ENCODE assay signal across 1 cellular context in the genomic region with DNA sequence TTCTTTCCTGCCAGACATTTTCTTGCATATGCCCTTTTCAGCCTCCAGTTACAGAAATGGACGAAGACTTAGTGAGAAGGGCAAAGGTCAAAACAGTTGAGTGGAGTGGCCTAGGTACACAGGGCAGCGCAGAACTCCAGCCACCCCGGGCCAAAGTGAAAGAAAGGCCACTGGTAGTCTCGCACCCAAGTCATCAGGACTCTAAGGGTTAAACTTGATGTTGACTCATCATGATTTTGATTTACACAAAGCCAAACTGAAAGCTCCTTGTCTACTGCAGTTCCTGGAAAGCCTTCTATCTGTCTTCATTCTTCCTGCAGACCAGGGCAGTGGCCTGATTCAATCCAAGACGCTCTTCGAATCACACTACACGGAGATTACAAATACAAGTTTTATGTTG.
TF ChIP-seq lines count a peak whose summit lies in the region.

No MANE protein-coding gene starts in this region.

TF ChIP-seq in K562, 482 proteins besides CTCF, POLR2A, EP300 and RAD21 (continued from another document):
- TF ChIP-seq, protein P1, sequence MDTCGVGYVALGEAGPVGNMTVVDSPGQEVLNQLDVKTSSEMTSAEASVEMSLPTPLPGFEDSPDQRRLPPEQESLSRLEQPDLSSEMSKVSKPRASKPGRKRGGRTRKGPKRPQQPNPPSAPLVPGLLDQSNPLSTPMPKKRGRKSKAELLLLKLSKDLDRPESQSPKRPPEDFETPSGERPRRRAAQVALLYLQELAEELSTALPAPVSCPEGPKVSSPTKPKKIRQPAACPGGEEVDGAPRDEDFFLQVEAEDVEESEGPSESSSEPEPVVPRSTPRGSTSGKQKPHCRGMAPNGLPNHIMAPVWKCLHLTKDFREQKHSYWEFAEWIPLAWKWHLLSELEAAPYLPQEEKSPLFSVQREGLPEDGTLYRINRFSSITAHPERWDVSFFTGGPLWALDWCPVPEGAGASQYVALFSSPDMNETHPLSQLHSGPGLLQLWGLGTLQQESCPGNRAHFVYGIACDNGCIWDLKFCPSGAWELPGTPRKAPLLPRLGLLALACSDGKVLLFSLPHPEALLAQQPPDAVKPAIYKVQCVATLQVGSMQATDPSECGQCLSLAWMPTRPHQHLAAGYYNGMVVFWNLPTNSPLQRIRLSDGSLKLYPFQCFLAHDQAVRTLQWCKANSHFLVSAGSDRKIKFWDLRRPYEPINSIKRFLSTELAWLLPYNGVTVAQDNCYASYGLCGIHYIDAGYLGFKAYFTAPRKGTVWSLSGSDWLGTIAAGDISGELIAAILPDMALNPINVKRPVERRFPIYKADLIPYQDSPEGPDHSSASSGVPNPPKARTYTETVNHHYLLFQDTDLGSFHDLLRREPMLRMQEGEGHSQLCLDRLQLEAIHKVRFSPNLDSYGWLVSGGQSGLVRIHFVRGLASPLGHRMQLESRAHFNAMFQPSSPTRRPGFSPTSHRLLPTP (IDR thresholded peaks at IDR 0.05; ENCODE audit: borderline replicate concordance, extremely low read depth, insufficient read length) = no peak
- TF ChIP-seq STAT5A (IDR thresholded peaks at IDR 0.05; ENCODE audit: borderline replicate concordance, low read length) (peak; percentile 82), CBFA2T3 (IDR thresholded peaks at IDR 0.05) (peak; percentile 84), MAFG (tag; conservative IDR thresholded peaks at IDR 0.05) (peak; percentile 56), MAFK (IDR thresholded peaks at IDR 0.05; ENCODE audit: low read length) (peak; percentile 50), STAG1 (CRISPR knock-in tag; IDR thresholded peaks at IDR 0.05; ENCODE audit: borderline replicate concordance) (no peak), SOX6 (IDR thresholded peaks at IDR 0.05) (peak; percentile 46; the same call in 1 of the 2 replicates), GABPB2 (CRISPR knock-in tag; conservative IDR thresholded peaks at IDR 0.05) (no peak), HMG20B (CRISPR knock-in tag; IDR thresholded peaks at IDR 0.05) (no peak), DPF2 (IDR thresholded peaks at IDR 0.05) (peak; percentile 78), ZNF224 (CRISPR knock-in tag; IDR thresholded peaks at IDR 0.05) (no peak), PTBP1 (IDR thresholded peaks at IDR 0.05; ENCODE audit: low read depth, low read length) (no peak), TCF3 (CRISPR knock-in tag; IDR thresholded peaks at IDR 0.05) (peak; percentile 54), CCNT2 (IDR thresholded peaks at IDR 0.05; ENCODE audit: borderline replicate concordance, extremely low read depth, insufficient read length, low read depth, low read length) (peak; percentile 59), KAT2B (IDR thresholded peaks at IDR 0.05; ENCODE audit: low read depth, low read length) (no peak), TRIM24 (IDR thresholded peaks at IDR 0.05) (no peak), SMARCA4 (IDR thresholded peaks at IDR 0.05) (peak; percentile 75)
- TF ChIP-seq, protein P2, sequence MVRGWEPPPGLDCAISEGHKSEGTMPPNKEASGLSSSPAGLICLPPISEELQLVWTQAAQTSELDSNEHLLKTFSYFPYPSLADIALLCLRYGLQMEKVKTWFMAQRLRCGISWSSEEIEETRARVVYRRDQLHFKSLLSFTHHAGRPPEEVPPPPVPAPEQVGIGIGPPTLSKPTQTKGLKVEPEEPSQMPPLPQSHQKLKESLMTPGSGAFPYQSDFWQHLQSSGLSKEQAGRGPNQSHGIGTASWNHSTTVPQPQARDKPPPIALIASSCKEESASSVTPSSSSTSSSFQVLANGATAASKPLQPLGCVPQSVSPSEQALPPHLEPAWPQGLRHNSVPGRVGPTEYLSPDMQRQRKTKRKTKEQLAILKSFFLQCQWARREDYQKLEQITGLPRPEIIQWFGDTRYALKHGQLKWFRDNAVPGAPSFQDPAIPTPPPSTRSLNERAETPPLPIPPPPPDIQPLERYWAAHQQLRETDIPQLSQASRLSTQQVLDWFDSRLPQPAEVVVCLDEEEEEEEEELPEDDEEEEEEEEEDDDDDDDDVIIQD (CRISPR knock-in tag; IDR thresholded peaks at IDR 0.05) = no peak
- TF ChIP-seq, protein P3, sequence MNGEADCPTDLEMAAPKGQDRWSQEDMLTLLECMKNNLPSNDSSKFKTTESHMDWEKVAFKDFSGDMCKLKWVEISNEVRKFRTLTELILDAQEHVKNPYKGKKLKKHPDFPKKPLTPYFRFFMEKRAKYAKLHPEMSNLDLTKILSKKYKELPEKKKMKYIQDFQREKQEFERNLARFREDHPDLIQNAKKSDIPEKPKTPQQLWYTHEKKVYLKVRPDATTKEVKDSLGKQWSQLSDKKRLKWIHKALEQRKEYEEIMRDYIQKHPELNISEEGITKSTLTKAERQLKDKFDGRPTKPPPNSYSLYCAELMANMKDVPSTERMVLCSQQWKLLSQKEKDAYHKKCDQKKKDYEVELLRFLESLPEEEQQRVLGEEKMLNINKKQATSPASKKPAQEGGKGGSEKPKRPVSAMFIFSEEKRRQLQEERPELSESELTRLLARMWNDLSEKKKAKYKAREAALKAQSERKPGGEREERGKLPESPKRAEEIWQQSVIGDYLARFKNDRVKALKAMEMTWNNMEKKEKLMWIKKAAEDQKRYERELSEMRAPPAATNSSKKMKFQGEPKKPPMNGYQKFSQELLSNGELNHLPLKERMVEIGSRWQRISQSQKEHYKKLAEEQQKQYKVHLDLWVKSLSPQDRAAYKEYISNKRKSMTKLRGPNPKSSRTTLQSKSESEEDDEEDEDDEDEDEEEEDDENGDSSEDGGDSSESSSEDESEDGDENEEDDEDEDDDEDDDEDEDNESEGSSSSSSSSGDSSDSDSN (IDR thresholded peaks at IDR 0.05; ENCODE audit: borderline replicate concordance in 1 of 2, low read depth in 2 of 2, low read length in 2 of 2) = no peak
- TF ChIP-seq, protein P4, sequence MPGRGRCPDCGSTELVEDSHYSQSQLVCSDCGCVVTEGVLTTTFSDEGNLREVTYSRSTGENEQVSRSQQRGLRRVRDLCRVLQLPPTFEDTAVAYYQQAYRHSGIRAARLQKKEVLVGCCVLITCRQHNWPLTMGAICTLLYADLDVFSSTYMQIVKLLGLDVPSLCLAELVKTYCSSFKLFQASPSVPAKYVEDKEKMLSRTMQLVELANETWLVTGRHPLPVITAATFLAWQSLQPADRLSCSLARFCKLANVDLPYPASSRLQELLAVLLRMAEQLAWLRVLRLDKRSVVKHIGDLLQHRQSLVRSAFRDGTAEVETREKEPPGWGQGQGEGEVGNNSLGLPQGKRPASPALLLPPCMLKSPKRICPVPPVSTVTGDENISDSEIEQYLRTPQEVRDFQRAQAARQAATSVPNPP (IDR thresholded peaks at IDR 0.05; ENCODE audit: borderline replicate concordance, insufficient read depth, insufficient read length) = no peak
- TF ChIP-seq, protein P5, sequence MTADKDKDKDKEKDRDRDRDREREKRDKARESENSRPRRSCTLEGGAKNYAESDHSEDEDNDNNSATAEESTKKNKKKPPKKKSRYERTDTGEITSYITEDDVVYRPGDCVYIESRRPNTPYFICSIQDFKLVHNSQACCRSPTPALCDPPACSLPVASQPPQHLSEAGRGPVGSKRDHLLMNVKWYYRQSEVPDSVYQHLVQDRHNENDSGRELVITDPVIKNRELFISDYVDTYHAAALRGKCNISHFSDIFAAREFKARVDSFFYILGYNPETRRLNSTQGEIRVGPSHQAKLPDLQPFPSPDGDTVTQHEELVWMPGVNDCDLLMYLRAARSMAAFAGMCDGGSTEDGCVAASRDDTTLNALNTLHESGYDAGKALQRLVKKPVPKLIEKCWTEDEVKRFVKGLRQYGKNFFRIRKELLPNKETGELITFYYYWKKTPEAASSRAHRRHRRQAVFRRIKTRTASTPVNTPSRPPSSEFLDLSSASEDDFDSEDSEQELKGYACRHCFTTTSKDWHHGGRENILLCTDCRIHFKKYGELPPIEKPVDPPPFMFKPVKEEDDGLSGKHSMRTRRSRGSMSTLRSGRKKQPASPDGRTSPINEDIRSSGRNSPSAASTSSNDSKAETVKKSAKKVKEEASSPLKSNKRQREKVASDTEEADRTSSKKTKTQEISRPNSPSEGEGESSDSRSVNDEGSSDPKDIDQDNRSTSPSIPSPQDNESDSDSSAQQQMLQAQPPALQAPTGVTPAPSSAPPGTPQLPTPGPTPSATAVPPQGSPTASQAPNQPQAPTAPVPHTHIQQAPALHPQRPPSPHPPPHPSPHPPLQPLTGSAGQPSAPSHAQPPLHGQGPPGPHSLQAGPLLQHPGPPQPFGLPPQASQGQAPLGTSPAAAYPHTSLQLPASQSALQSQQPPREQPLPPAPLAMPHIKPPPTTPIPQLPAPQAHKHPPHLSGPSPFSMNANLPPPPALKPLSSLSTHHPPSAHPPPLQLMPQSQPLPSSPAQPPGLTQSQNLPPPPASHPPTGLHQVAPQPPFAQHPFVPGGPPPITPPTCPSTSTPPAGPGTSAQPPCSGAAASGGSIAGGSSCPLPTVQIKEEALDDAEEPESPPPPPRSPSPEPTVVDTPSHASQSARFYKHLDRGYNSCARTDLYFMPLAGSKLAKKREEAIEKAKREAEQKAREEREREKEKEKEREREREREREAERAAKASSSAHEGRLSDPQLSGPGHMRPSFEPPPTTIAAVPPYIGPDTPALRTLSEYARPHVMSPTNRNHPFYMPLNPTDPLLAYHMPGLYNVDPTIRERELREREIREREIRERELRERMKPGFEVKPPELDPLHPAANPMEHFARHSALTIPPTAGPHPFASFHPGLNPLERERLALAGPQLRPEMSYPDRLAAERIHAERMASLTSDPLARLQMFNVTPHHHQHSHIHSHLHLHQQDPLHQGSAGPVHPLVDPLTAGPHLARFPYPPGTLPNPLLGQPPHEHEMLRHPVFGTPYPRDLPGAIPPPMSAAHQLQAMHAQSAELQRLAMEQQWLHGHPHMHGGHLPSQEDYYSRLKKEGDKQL (CRISPR knock-in tag; IDR thresholded peaks at IDR 0.05; ENCODE audit: borderline replicate concordance) = no peak
- TF ChIP-seq, protein P6, sequence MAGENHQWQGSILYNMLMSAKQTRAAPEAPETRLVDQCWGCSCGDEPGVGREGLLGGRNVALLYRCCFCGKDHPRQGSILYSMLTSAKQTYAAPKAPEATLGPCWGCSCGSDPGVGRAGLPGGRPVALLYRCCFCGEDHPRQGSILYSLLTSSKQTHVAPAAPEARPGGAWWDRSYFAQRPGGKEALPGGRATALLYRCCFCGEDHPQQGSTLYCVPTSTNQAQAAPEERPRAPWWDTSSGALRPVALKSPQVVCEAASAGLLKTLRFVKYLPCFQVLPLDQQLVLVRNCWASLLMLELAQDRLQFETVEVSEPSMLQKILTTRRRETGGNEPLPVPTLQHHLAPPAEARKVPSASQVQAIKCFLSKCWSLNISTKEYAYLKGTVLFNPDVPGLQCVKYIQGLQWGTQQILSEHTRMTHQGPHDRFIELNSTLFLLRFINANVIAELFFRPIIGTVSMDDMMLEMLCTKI (IDR thresholded peaks at IDR 0.05; ENCODE audit: partially characterized antibody) = no peak
- TF ChIP-seq, protein P7, sequence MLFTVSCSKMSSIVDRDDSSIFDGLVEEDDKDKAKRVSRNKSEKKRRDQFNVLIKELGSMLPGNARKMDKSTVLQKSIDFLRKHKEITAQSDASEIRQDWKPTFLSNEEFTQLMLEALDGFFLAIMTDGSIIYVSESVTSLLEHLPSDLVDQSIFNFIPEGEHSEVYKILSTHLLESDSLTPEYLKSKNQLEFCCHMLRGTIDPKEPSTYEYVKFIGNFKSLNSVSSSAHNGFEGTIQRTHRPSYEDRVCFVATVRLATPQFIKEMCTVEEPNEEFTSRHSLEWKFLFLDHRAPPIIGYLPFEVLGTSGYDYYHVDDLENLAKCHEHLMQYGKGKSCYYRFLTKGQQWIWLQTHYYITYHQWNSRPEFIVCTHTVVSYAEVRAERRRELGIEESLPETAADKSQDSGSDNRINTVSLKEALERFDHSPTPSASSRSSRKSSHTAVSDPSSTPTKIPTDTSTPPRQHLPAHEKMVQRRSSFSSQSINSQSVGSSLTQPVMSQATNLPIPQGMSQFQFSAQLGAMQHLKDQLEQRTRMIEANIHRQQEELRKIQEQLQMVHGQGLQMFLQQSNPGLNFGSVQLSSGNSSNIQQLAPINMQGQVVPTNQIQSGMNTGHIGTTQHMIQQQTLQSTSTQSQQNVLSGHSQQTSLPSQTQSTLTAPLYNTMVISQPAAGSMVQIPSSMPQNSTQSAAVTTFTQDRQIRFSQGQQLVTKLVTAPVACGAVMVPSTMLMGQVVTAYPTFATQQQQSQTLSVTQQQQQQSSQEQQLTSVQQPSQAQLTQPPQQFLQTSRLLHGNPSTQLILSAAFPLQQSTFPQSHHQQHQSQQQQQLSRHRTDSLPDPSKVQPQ (CRISPR knock-in tag; IDR thresholded peaks at IDR 0.05; ENCODE audit: borderline replicate concordance) = no peak
- TF ChIP-seq, protein P8, sequence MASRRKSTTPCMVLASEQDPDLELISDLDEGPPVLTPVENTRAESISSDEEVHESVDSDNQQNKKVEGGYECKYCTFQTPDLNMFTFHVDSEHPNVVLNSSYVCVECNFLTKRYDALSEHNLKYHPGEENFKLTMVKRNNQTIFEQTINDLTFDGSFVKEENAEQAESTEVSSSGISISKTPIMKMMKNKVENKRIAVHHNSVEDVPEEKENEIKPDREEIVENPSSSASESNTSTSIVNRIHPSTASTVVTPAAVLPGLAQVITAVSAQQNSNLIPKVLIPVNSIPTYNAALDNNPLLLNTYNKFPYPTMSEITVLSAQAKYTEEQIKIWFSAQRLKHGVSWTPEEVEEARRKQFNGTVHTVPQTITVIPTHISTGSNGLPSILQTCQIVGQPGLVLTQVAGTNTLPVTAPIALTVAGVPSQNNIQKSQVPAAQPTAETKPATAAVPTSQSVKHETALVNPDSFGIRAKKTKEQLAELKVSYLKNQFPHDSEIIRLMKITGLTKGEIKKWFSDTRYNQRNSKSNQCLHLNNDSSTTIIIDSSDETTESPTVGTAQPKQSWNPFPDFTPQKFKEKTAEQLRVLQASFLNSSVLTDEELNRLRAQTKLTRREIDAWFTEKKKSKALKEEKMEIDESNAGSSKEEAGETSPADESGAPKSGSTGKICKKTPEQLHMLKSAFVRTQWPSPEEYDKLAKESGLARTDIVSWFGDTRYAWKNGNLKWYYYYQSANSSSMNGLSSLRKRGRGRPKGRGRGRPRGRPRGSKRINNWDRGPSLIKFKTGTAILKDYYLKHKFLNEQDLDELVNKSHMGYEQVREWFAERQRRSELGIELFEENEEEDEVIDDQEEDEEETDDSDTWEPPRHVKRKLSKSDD (conservative IDR thresholded peaks at IDR 0.05; ENCODE audit: low read length) = no peak
